26 cellular contexts compared by ENCODE assay signal in genomic region chr11:127392575-127392974, GRCh38.
DNase-seq lines count a peak whose midpoint lies in the region; ATAC-seq, FAIRE-seq and TF ChIP-seq lines count a peak whose summit lies in the region.
"Had no signal": no experiment of that assay in that cellular context is flagged by ENCODE, and none has a peak within 500 bp of the region (broad histone marks: within the 10 kb centered on the region; RNA-seq: fewer than 3 reads in every experiment).

No MANE protein-coding gene starts in this region.

- no peak overlapping the region for H2BK12ac ChIP-seq in H1 (ENCODE audit: low read depth, low read length)

- no peak overlapping the region for H4K5ac ChIP-seq in H1 (ENCODE audit: insufficient read length, low read depth, low read length)

- no peak overlapping the region for H3K4me3 ChIP-seq in H1 (ENCODE audit: extremely low read depth in 1 of 4, insufficient read depth in 2 of 4, low read depth in 3 of 4, low read length in 4 of 4)

- no peak overlapping the region for H2AFZ ChIP-seq in H1 (ENCODE audit: low read length)

- H2AK5ac ChIP-seq in H1 (ENCODE audit: low read depth, low read length), result no peak overlapping the region

- peak overlapping the region; percentile 22 to 40; a peak in 2 of 4 replicates for H3K4me2 ChIP-seq in H1 (ENCODE audit: insufficient read depth in 1 of 2, low read depth in 2 of 2, low read length in 2 of 2)

- H3K27me3 ChIP-seq in H1 (replicated peaks in 1 of 4; ENCODE audit: control insufficient read depth in 3 of 4, extremely low read depth in 1 of 4, insufficient read depth in 3 of 4, low read length in 3 of 4), result peaks cover 0 to 2% (median 0%) of the 10 kb centered on the region in 4 experiments; a peak in 1 of 7 replicates

- H2BK20ac ChIP-seq in H1 (ENCODE audit: low read length), result no peak overlapping the region

- FAIRE-seq in H1 (lab: Jason Lieb, UNC), result peak; percentile 62
- FAIRE-seq: GM12892 had no signal

- no peak overlapping the region for H3K27ac ChIP-seq in H1 (ENCODE audit: low read depth, low read length)
- H3K27ac ChIP-seq: 22Rv1, C4-2B, RWPE1 had no signal

- DNase-seq in ELF-1 (ENCODE audit: low read depth, low spot score), result peak; percentile 69
- peak; percentile 57 for DNase-seq in NCI-H82 (lab: John Stamatoyannopoulos, UW)
- DNase-seq in H1 (ENCODE audit: low read depth in 1 of 2, low spot score in 2 of 2), result peak in 1 of 2 experiments; percentile 5
- peak; percentile 68 for DNase-seq in iPS-NIHi7 (ENCODE audit: extremely low spot score)
- no peak for DNase-seq in UCSD-AML1 (lab: John Stamatoyannopoulos, UW; ENCODE audit: unreplicated experiment)
- DNase-seq in HEK293T (ENCODE audit: extremely low spot score), result no peak
- DNase-seq: CD8-positive, alpha-beta T cell; DMS 273 treated with DMSO at 0.1 percent for 48 hours; DMS79; HCEC 1CT; Kasumi-1; MV-4-11; NCI-H1105; NCI-H146; NCI-H1930; NCI-H2107; NCI-H446; NCI-H526; SHP77 had no signal

- H3K9ac ChIP-seq in H1 (replicated peaks in 1 of 4; ENCODE audit: extremely low read depth in 1 of 4, low read depth in 3 of 4, low read length in 3 of 4), result no peak overlapping the region

- no peak overlapping the region for H3K4ac ChIP-seq in H1 (replicated peaks; ENCODE audit: insufficient read length, low read depth, low read length)

- TF ChIP-seq RAD21 in H1 (IDR thresholded peaks at IDR 0.05 in 1 of 2, conservative IDR thresholded peaks at IDR 0.05 in 1 of 2; ENCODE audit: low read depth in 2 of 2, low read length in 2 of 2), result no peak

- CTCF ChIA-PET in H1 (lab: Charles Lee; ENCODE audit: partially characterized antibody) (interaction anchor here (0.8 to 1.1 kb wide), 2 partner anchors 44 to 101 kb away, joined by 3 read pairs; no protein-coding TSS in a partner anchor), HEK293T (lab: Yijun Ruan, JAX) (no interaction called here)

- H3K23me2 ChIP-seq in H1 (ENCODE audit: low read depth, low read length), result no peaks in the 10 kb centered on the region

- H3K79me1 ChIP-seq in H1 (ENCODE audit: low read depth, low read length), result no peaks in the 10 kb centered on the region

- WGBS in H1 (ENCODE audit: extremely low coverage in 1 of 2, insufficient coverage in 1 of 2, insufficient read length in 1 of 2, insufficient replicate concordance in 2 of 2, low coverage in 1 of 2, low lambda C conversion rate in 2 of 2, missing lambda C conversion rate in 1 of 2), 2 experiments, result 29% methylated on average over 2 of the region's 2 CpGs; no CpG with 5 or more reads in 1 of the 2 experiments

- H3K23ac ChIP-seq in H1 (ENCODE audit: insufficient read length), result no peak overlapping the region

- H3K79me2 ChIP-seq in H1 (ENCODE audit: control insufficient read depth in 1 of 2, insufficient read depth in 2 of 2, low read length in 2 of 2), result no peaks in the 10 kb centered on the region

- no peak overlapping the region for H2BK120ac ChIP-seq in H1 (replicated peaks; ENCODE audit: low read depth, low read length)

- no peak overlapping the region for H2BK15ac ChIP-seq in H1 (ENCODE audit: low read length)

- H3K36me3 ChIP-seq in H1 (ENCODE audit: control insufficient read depth in 2 of 4, insufficient read depth in 4 of 4, low read length in 3 of 4), result no peaks in the 10 kb centered on the region

- no peak overlapping the region for H4K91ac ChIP-seq in H1 (replicated peaks; ENCODE audit: insufficient read length, low read length)

- TF ChIP-seq POLR2A in H1 (IDR thresholded peaks at IDR 0.05; ENCODE audit: control extremely low read depth in 1 of 2, low read depth in 2 of 2, low read length in 2 of 2), result no peak

- H3K18ac ChIP-seq in H1 (ENCODE audit: extremely low read depth, low read length), result no peak overlapping the region

- no peak overlapping the region for H4K8ac ChIP-seq in H1 (ENCODE audit: extremely low read depth, insufficient read depth, low read length)

- no peaks in the 10 kb centered on the region for H4K20me1 ChIP-seq in H1 (replicated peaks in 1 of 2; ENCODE audit: control insufficient read depth in 1 of 2, insufficient read depth in 2 of 2, low read length in 2 of 2)

- no peak for TF ChIP-seq EP300 in H1 (IDR thresholded peaks at IDR 0.05; ENCODE audit: borderline replicate concordance in 1 of 2, low read depth in 2 of 2, low read length in 2 of 2)

- no peak for TF ChIP-seq CTCF in H1 (IDR thresholded peaks at IDR 0.05; ENCODE audit: control extremely low read depth in 1 of 3, insufficient read depth in 1 of 3, low read depth in 1 of 3, low read length in 3 of 3)

- ATAC-seq in HG02642 (IDR thresholded peaks at IDR 0.05; ENCODE audit: poor library complexity, unreplicated experiment) (no peak), GM21447 (IDR thresholded peaks at IDR 0.05; ENCODE audit: unreplicated experiment) (no peak)
- ATAC-seq: CD8-positive, alpha-beta T cell; Panc1 had no signal

- H3K4me1 ChIP-seq in H1 (replicated peaks in 1 of 4; ENCODE audit: control insufficient read depth in 3 of 4, insufficient read depth in 4 of 4, low read length in 3 of 4), result peaks cover 0 to 8% (median 6%) of the 10 kb centered on the region in 4 experiments; a peak in 6 of 7 replicates

- POLR2A ChIA-PET in H1 (lab: Charles Lee; ENCODE audit: partially characterized antibody) (no interaction called here), HEK293T (lab: Yijun Ruan, JAX) (no interaction called here)

- H3K56ac ChIP-seq in H1 (replicated peaks; ENCODE audit: insufficient read length, low read depth, low read length), result no peak overlapping the region

- no peaks in the 10 kb centered on the region; a peak in 1 of 4 replicates for H3K9me3 ChIP-seq in H1 (ENCODE audit: insufficient read depth in 2 of 2, low read depth in 1 of 2, low read length in 1 of 2)

- no peak overlapping the region for H3K14ac ChIP-seq in H1 (ENCODE audit: insufficient read length)

- no peak overlapping the region for H2BK5ac ChIP-seq in H1 (ENCODE audit: low read depth, low read length)

TF ChIP-seq in H1, 55 proteins besides CTCF, POLR2A, EP300 and RAD21 (continues in another document):
- TF ChIP-seq RBBP5 (IDR thresholded peaks at IDR 0.05; ENCODE audit: borderline replicate concordance, low read depth, low read length) (no peak), SIN3A (conservative IDR thresholded peaks at IDR 0.05 in 1 of 2, IDR thresholded peaks at IDR 0.05 in 1 of 2; ENCODE audit: low read depth in 1 of 2, low read length in 2 of 2) (no peak), MAX (IDR thresholded peaks at IDR 0.05) (no peak)

TF ChIP-seq in HEK293T, 16 proteins besides CTCF, POLR2A, EP300 and RAD21:
- TF ChIP-seq FOXM1 (IDR thresholded peaks at IDR 0.05; ENCODE audit: borderline replicate concordance), result no peak

Comparison
In these comparisons a context has a peak if more than half of its experiments do, and no peak if none do; other contexts are left out.
1. DNase-seq: peak in ELF-1 (single experiment), NCI-H82 (single experiment) and iPS-NIHi7 (single experiment); none in UCSD-AML1 (single experiment) and HEK293T (single experiment).